ENCODE assay signal across 19 cellular contexts in the genomic region with DNA sequence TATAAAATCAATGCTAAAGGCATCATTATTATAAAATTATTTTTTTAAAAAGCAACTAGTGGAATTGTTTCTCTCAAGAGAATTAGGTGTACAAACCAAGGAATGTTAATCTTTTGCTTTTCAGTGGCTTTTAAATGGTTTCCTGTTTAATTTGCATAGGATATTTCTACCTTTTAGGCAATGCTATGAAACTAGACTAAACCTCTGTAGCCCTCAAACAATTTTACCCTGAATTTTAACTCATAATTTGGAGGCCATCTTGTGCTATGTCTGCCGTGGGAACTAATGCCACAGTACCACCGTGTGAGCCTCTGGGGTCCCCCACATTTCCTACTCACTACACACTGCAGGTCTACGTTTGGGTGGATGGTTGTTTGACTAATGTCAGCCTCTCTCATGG.
"Had no signal": no experiment of that assay in that cellular context is flagged by ENCODE, and none has a peak within 500 bp of the region (broad histone marks: within the 10 kb centered on the region; RNA-seq: fewer than 3 reads in every experiment).

No MANE protein-coding gene starts in this region.

- H3K9me3 ChIP-seq: upper lobe of left lung had no signal

- H3K27me3 ChIP-seq: upper lobe of left lung had no signal

- H3K4me3 ChIP-seq: lung, upper lobe of left lung had no signal

- H3K27me3 Mint-ChIP-seq: activated naive CD4-positive, alpha-beta T cell treated with anti-CD3 and anti-CD28 coated beads, Interleukin-2, amount 50 U/mL, for 24 hours; natural killer cell treated with Interleukin-12 subunit alpha and Interleukin-12 subunit beta and Interleukin-15 and Interleukin-18, amount 100 ng/mL, for 72 hours had no signal

- H3K9me3 Mint-ChIP-seq: activated naive CD4-positive, alpha-beta T cell treated with anti-CD3 and anti-CD28 coated beads, Interleukin-2, amount 50 U/mL, for 24 hours; activated T-cell treated with anti-CD3 and anti-CD28 coated beads, Interleukin-2, amount 50 U/mL, for 72 hours; mesothelial cell of epicardium; natural killer cell treated with Interleukin-12 subunit alpha and Interleukin-12 subunit beta and Interleukin-15 and Interleukin-18, amount 100 ng/mL, for 72 hours had no signal

- H3K36me3 ChIP-seq: upper lobe of left lung had no signal

- H3K4me3 Mint-ChIP-seq: activated naive CD4-positive, alpha-beta T cell treated with anti-CD3 and anti-CD28 coated beads, Interleukin-2, amount 50 U/mL, for 24 hours; activated T-cell treated with anti-CD3 and anti-CD28 coated beads, Interleukin-2, amount 50 U/mL, for 72 hours; mesothelial cell of epicardium; natural killer cell treated with Interleukin-12 subunit alpha and Interleukin-12 subunit beta and Interleukin-15 and Interleukin-18, amount 100 ng/mL, for 72 hours had no signal

- H3K27ac Mint-ChIP-seq: activated naive CD4-positive, alpha-beta T cell treated with anti-CD3 and anti-CD28 coated beads, Interleukin-2, amount 50 U/mL, for 24 hours; activated T-cell treated with anti-CD3 and anti-CD28 coated beads, Interleukin-2, amount 50 U/mL, for 72 hours; mesothelial cell of epicardium; natural killer cell treated with Interleukin-12 subunit alpha and Interleukin-12 subunit beta and Interleukin-15 and Interleukin-18, amount 100 ng/mL, for 72 hours had no signal

- DNase-seq: activated CD4-positive, alpha-beta T cell treated with anti-CD3 and anti-CD28 coated beads, Interleukin-2, amount 50 U/mL, for 1 hour; activated effector memory CD4-positive, alpha-beta T cell treated with anti-CD3 and anti-CD28 coated beads, Interleukin-2, amount 50 U/mL, for 16 hours; activated T-cell treated with anti-CD3 and anti-CD28 coated beads, Interleukin-2, amount 50 U/mL, for 72 hours; dermis blood vessel endothelial cell; foreskin fibroblast; hippocampal formation; islet precursor cell; left colon; nucleus accumbens; retina; stimulated activated CD4-positive, alpha-beta T cell treated with anti-CD3 and anti-CD28 coated beads, Interleukin-12 subunit alpha, Interleukin-12 subunit beta, amount 100 ng/mL, for 4 hours; stimulated activated CD4-positive, alpha-beta T cell treated with anti-CD3 and anti-CD28 coated beads, Interleukin-1b, Interleukin-23, amount 100 ng/mL, for 48 hours; stimulated activated naive CD8-positive, alpha-beta T cell treated with anti-CD3 and anti-CD28 coated beads, Interleukin-15, Interleukin-2, amounts not matched to agents 100 U/mL and 50 U/mL, for 24 hours; upper lobe of left lung had no signal

- ATAC-seq: activated CD4-positive, CD25-positive, alpha-beta regulatory T cell treated with anti-CD3 and anti-CD28 coated beads, Interleukin-2, amount 50 U/mL, for 24 hours; activated T-cell treated with anti-CD3 and anti-CD28 coated beads, Interleukin-2, amount 50 U/mL, for 72 hours; left colon; natural killer cell treated with Interleukin-12 subunit alpha and Interleukin-12 subunit beta and Interleukin-15 and Interleukin-18, amount 100 ng/mL, for 72 hours; stimulated activated naive CD8-positive, alpha-beta T cell treated with anti-CD3 and anti-CD28 coated beads, Interleukin-15, Interleukin-2, amounts not matched to agents 100 U/mL and 50 U/mL, for 24 hours had no signal

- H3K36me3 Mint-ChIP-seq: activated naive CD4-positive, alpha-beta T cell treated with anti-CD3 and anti-CD28 coated beads, Interleukin-2, amount 50 U/mL, for 24 hours; natural killer cell treated with Interleukin-12 subunit alpha and Interleukin-12 subunit beta and Interleukin-15 and Interleukin-18, amount 100 ng/mL, for 72 hours had no signal
